In the genomic region with DNA sequence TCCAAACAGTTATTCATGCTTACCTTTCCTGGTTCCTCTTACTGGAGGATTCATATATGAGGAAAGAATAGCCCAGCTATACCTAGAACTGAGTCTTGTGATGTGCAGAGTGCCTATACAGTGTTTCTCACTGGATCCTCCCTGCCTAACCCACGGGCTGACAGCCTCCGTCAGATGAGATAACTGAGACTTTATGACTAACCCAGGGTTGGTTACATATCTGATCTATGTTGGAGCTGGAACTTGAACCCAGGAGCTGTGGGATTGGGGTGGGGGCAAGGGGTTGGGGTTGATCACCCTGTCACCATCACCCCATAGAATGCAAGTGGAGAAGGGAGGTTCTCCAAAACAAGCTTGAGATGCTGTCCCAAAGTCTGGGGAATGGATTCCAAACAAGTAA, we compare ENCODE assay signal across 12 cellular contexts.
DNase-seq lines count a peak whose midpoint lies in the region; ATAC-seq, FAIRE-seq and TF ChIP-seq lines count a peak whose summit lies in the region.
"Had no signal": no experiment of that assay in that cellular context is flagged by ENCODE, and none has a peak within 500 bp of the region (broad histone marks: within the 10 kb centered on the region; RNA-seq: fewer than 3 reads in every experiment).

No MANE protein-coding gene starts in this region.

- peaks cover 20% of the 10 kb centered on the region for H3K79me1 ChIP-seq in mesenchymal stem cell (replicated peaks; ENCODE audit: low read length, poor library complexity, severe bottlenecking)

- H3K9ac ChIP-seq in K562 (ENCODE audit: insufficient read depth in 1 of 2, low read depth in 2 of 2, low read length in 2 of 2) (no peak overlapping the region), mesenchymal stem cell (ENCODE audit: low read length) (no peak overlapping the region)

- H3K27me3 ChIP-seq in K562 (ENCODE audit: control insufficient read depth in 2 of 2, insufficient read depth in 2 of 2, low read length in 2 of 2) (peaks cover 7 to 33% of the 10 kb centered on the region in 2 experiments; a peak in 4 of 5 replicates), mesenchymal stem cell (ENCODE audit: control insufficient read depth in 1 of 2, insufficient read depth in 1 of 2, low read length in 2 of 2) (no peaks in the 10 kb centered on the region), prostate gland (replicated peaks; ENCODE audit: insufficient read depth) (no peaks in the 10 kb centered on the region), brain microvascular endothelial cell (replicated peaks) (no peaks in the 10 kb centered on the region)

- H3K18ac ChIP-seq in mesenchymal stem cell (ENCODE audit: low read depth in 1 of 2, low read length in 2 of 2) = no peak overlapping the region

- H3K9me3 Mint-ChIP-seq in activated naive CD8-positive, alpha-beta T cell treated with anti-CD3 and anti-CD28 coated beads for 36 hours = no peaks in the 10 kb centered on the region

- no peak overlapping the region for H3K27ac Mint-ChIP-seq in activated naive CD8-positive, alpha-beta T cell treated with anti-CD3 and anti-CD28 coated beads for 36 hours

- H3K4ac ChIP-seq in mesenchymal stem cell (ENCODE audit: low read depth in 1 of 2, low read length in 2 of 2) = no peak overlapping the region

- no peak overlapping the region for H3K4me3 ChIP-seq in K562
- H3K4me3 ChIP-seq in mesenchymal stem cell (ENCODE audit: insufficient read depth in 1 of 2, low read depth in 1 of 2, low read length in 2 of 2) = no peak overlapping the region
- no peak overlapping the region for H3K4me3 ChIP-seq in prostate gland
- H3K4me3 ChIP-seq in brain microvascular endothelial cell (ENCODE audit: low read depth, low read length) = no peak overlapping the region

- no peak for TF ChIP-seq EP300 in K562 (IDR thresholded peaks at IDR 0.05; ENCODE audit: low read length)

- 8% methylated on average over 2 of the region's 2 CpGs for WGBS in K562 (ENCODE audit: insufficient coverage, low coverage, missing lambda C conversion rate)
- 78% methylated on average over 2 of the region's 2 CpGs for WGBS in mesenchymal stem cell
- 57% methylated on average over 2 of the region's 2 CpGs for WGBS in prostate gland

- TF ChIP-seq RAD21 in K562 (CRISPR knock-in tag; conservative IDR thresholded peaks at IDR 0.05 in 1 of 2, IDR thresholded peaks at IDR 0.05 in 1 of 2) = no peak

- POLR2A ChIA-PET in K562 (lab: Yijun Ruan, JAX) = interaction anchor here (0.6 kb wide), 1 partner anchor 50 kb away, joined by 4 read pairs; no protein-coding TSS in a partner anchor

- BruUV-seq in K562 (replicated peaks; lab: Mats Ljungman, UMichigan) = no TSS peak

- TF ChIP-seq CTCF in K562 (IDR thresholded peaks at IDR 0.05 in 2 of 3, conservative IDR thresholded peaks at IDR 0.05 in 1 of 3; ENCODE audit: insufficient read depth in 2 of 3, low read depth in 1 of 3, low read length in 3 of 3) (no peak), prostate gland (IDR thresholded peaks at IDR 0.05) (no peak), brain microvascular endothelial cell (IDR thresholded peaks at IDR 0.05; ENCODE audit: low read depth, low read length, missing control alignments) (no peak)

- no peak overlapping the region for H4K8ac ChIP-seq in mesenchymal stem cell (ENCODE audit: low read length)

- H3K23ac ChIP-seq in mesenchymal stem cell (ENCODE audit: low read length in 2 of 2) = no peak overlapping the region

- H2BK5ac ChIP-seq in mesenchymal stem cell (ENCODE audit: low read depth, low read length, poor library complexity, severe bottlenecking) = no peak overlapping the region

- no peak overlapping the region for H2BK120ac ChIP-seq in mesenchymal stem cell (ENCODE audit: low read depth, low read length)

- H3K4me2 ChIP-seq in K562 (ENCODE audit: insufficient read depth, low read length) (no peak overlapping the region), mesenchymal stem cell (ENCODE audit: low read length, poor library complexity, severe bottlenecking) (no peak overlapping the region)

- no peak overlapping the region for H2AFZ ChIP-seq in K562 (ENCODE audit: low read depth, low read length)
- H2AFZ ChIP-seq in mesenchymal stem cell (ENCODE audit: low read depth, low read length) = no peak overlapping the region

- no peaks in the 10 kb centered on the region for H3K27me3 Mint-ChIP-seq in activated naive CD8-positive, alpha-beta T cell treated with anti-CD3 and anti-CD28 coated beads for 36 hours

- H3K27ac ChIP-seq in K562 (ENCODE audit: extremely low read depth, low read depth, low read length) = no peak overlapping the region
- H3K27ac ChIP-seq in mesenchymal stem cell (ENCODE audit: low read length, poor library complexity, severe bottlenecking) = peak overlapping the region; percentile 8
- H3K27ac ChIP-seq in prostate gland = peak overlapping the region; percentile 32 to 43
- no peak overlapping the region for H3K27ac ChIP-seq in brain microvascular endothelial cell

- no peaks in the 10 kb centered on the region for H3K9me1 ChIP-seq in K562 (ENCODE audit: control insufficient read depth, insufficient read depth, low read length)

- no peaks in the 10 kb centered on the region for H3K36me3 ChIP-seq in K562 (ENCODE audit: control insufficient read depth, insufficient read depth, low read length)
- no peaks in the 10 kb centered on the region for H3K36me3 ChIP-seq in mesenchymal stem cell (ENCODE audit: control insufficient read depth in 1 of 2, insufficient read depth in 2 of 2, low read depth in 1 of 2, low read length in 2 of 2)
- no peaks in the 10 kb centered on the region for H3K36me3 ChIP-seq in prostate gland
- no peaks in the 10 kb centered on the region for H3K36me3 ChIP-seq in brain microvascular endothelial cell (replicated peaks)

- H3K36me3 Mint-ChIP-seq in activated naive CD8-positive, alpha-beta T cell treated with anti-CD3 and anti-CD28 coated beads for 36 hours = no peaks in the 10 kb centered on the region

- peaks cover 20% of the 10 kb centered on the region for H3K4me1 Mint-ChIP-seq in activated naive CD8-positive, alpha-beta T cell treated with anti-CD3 and anti-CD28 coated beads for 36 hours

- no peak overlapping the region for H2BK15ac ChIP-seq in mesenchymal stem cell (ENCODE audit: low read depth, poor library complexity, severe bottlenecking)

- CTCF ChIA-PET in K562 (lab: Yijun Ruan, JAX; ENCODE audit: low intra/inter-chr PET ratio) = no interaction called here

- no peak for TF ChIP-seq POLR2A in K562 (conservative IDR thresholded peaks at IDR 0.05)
- no peak for TF ChIP-seq POLR2A in prostate gland (IDR thresholded peaks at IDR 0.05)
- TF ChIP-seq POLR2A in GM18505 (IDR thresholded peaks at IDR 0.05; ENCODE audit: borderline replicate concordance, extremely low read depth, insufficient read depth, insufficient read length) = no peak

- H3K9me3 ChIP-seq in K562 (replicated peaks; ENCODE audit: control insufficient read depth, insufficient read depth, low read depth, low read length) (no peaks in the 10 kb centered on the region), mesenchymal stem cell (ENCODE audit: control insufficient read depth, low read length) (no peaks in the 10 kb centered on the region), prostate gland (no peaks in the 10 kb centered on the region)

- DNase-seq in CD1c-positive myeloid dendritic cell (ENCODE audit: extremely low spot score) (peak; percentile 20), K562 (ENCODE audit: extremely low read depth in 1 of 4, low spot score in 3 of 4) (no peak), mesenchymal stem cell (no peak), prostate gland (ENCODE audit: low spot score) (no peak), brain microvascular endothelial cell (no peak)
- DNase-seq in activated naive CD8-positive, alpha-beta T cell treated with anti-CD3 and anti-CD28 coated beads for 36 hours = no peak
- no peak for DNase-seq in effector CD8-positive, alpha-beta T cell (lab: John Stamatoyannopoulos, UW)
- DNase-seq: H7, Karpas-422, NCI-H1417 treated with DMSO at 0.1 percent for 48 hours had no signal

- H3K4me3 Mint-ChIP-seq in activated naive CD8-positive, alpha-beta T cell treated with anti-CD3 and anti-CD28 coated beads for 36 hours = no peak overlapping the region

- no peak for FAIRE-seq in K562 (lab: Jason Lieb, UNC)
- FAIRE-seq: HepG2 had no signal

- in situ Hi-C loops in K562 (cut with MboI) (loop anchor here (5.0 kb wide), 1 partner anchor 148 kb away; no protein-coding TSS in a partner anchor), brain microvascular endothelial cell (cut with HindIII; ENCODE audit: low pct_ligation_motif_present, low sequenced_read_pairs) (loop anchor here (10.0 kb wide), 1 partner anchor 146 kb away; no protein-coding TSS in a partner anchor)

- intact Hi-C loops in K562 (cut with micrococcal nuclease) = no loop called here
- intact Hi-C loops in prostate gland (cut with DNase I) = no loop called here

- H4K20me1 ChIP-seq in K562 (replicated peaks; ENCODE audit: control insufficient read depth, insufficient read depth, low read length) = no peaks in the 10 kb centered on the region

- no peaks in the 10 kb centered on the region for H3K79me2 ChIP-seq in K562 (ENCODE audit: control insufficient read depth, insufficient read depth, low read length)

- H4K91ac ChIP-seq in mesenchymal stem cell (ENCODE audit: low read length) = no peak overlapping the region

- H3K4me1 ChIP-seq in K562 (replicated peaks in 1 of 2; ENCODE audit: control insufficient read depth in 2 of 2, insufficient read depth in 2 of 2, low read length in 2 of 2) (no peaks in the 10 kb centered on the region), mesenchymal stem cell (ENCODE audit: control insufficient read depth, insufficient read depth, low read depth, low read length) (peaks cover 25% of the 10 kb centered on the region), prostate gland (replicated peaks) (peaks cover 11% of the 10 kb centered on the region)

- H3K14ac ChIP-seq in mesenchymal stem cell (ENCODE audit: low read length in 2 of 2) = no peak overlapping the region

- no peak overlapping the region for H2BK12ac ChIP-seq in mesenchymal stem cell (ENCODE audit: low read length in 2 of 2)

- ATAC-seq in K562 (no peak), GM18505 (IDR thresholded peaks at IDR 0.05; ENCODE audit: unreplicated experiment) (no peak)

- H2AK5ac ChIP-seq in mesenchymal stem cell (ENCODE audit: low read length, severe bottlenecking) = no peak overlapping the region

TF ChIP-seq in K562, 482 proteins besides CTCF, POLR2A, EP300 and RAD21:
- TF ChIP-seq FOSL1 (tag; conservative IDR thresholded peaks at IDR 0.05) (peak; percentile 54; the same call in 1 of the 2 replicates), KAT8 (IDR thresholded peaks at IDR 0.05; ENCODE audit: low read depth) (no peak)

Comparison
In these comparisons a context has a peak if more than half of its experiments do, and no peak if none do; other contexts are left out.
1. H3K27ac ChIP-seq: peak in mesenchymal stem cell (single experiment) and prostate gland (2 of 2); none in K562 (single experiment) and brain microvascular endothelial cell (single experiment).